Comparison of ENCODE assay signal across 8 cellular contexts in the genomic region with DNA sequence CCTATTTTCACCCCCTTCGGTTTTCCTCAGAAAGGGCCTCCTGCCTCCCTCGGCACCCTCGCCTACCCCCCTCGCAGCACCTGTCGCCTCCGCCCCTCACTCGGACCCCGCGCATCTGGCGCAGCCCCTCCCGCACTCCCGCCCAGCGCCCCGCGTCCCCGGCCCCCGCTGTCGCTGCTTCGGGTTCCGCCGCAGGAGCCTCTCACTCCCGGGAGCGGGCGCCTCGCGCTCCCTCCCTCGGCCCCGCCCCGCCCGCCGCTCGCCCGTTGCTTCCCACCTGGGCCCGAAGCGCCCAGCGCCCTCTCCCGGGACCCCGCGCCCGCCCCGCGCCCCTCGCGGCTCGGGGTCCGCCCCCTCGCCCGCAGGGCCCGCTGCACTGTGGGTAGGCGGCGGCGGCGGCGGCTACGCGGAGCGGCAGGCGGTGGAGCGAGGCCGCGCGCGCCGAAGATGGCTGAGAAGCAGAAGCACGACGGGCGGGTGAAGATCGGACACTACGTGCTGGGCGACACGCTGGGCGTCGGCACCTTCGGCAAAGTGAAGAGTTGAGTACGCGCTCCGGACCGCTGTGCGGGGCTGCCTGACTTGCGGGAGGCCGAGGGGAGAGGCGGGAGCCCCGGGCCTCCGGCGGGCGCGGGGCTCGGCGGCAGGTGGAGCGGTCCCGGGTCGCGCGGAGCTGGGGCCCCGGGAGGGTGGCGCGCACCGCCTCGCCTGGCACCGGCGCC. TPM values are rescaled to one million over a fixed set of nuclear protein-coding genes. Genes with fewer than 3 reads are reported as not detected.
DNase-seq lines count a peak whose midpoint lies in the region; ATAC-seq and TF ChIP-seq lines count a peak whose summit lies in the region.

Gene PRKAA2 (plus strand): TSS at position 374 of the 722 bp plus-strand sequence. CDS start 74 bp downstream, at position 448.

- no peak for TF ChIP-seq RAD21 in Ishikawa (IDR thresholded peaks at IDR 0.05; ENCODE audit: low read depth)

- no peaks in the 10 kb centered on the region for H3K36me3 Mint-ChIP-seq in effector memory CD8-positive, alpha-beta T cell (ENCODE audit: insufficient read depth)

- peak within 1 kb of the TSS in 1 of 2 donors; percentile 38 for H3K4me3 Mint-ChIP-seq in effector memory CD8-positive, alpha-beta T cell

- H3K27ac Mint-ChIP-seq in effector memory CD8-positive, alpha-beta T cell: no peak within 1 kb of the TSS

- no peak for TF ChIP-seq CTCF in omental fat pad (IDR thresholded peaks at IDR 0.05)

- DNase-seq in NCI-H524 (lab: John Stamatoyannopoulos, UW) (peak; percentile 14 to 69), NCI-H524 treated with DMSO at 0.1 percent for 48 hours (lab: John Stamatoyannopoulos, UW) (no peak), Right ventricle myocardium superior (peak; percentile 63), omental fat pad (ENCODE audit: low spot score) (no peak)
- peak; percentile 13 for DNase-seq in activated naive CD4-positive, alpha-beta T cell treated with anti-CD3 and anti-CD28 coated beads, Interleukin-2, amount 50 U/mL, for 16 hours
- no peak for DNase-seq in effector memory CD8-positive, alpha-beta T cell

- ATAC-seq in Right ventricle myocardium superior (ENCODE audit: poor library complexity): peak; percentile 86
- peak; percentile 74 for ATAC-seq in omental fat pad (ENCODE audit: low FRiP score)
- ATAC-seq in effector memory CD8-positive, alpha-beta T cell (replicated peaks): no peak
- ATAC-seq in HG03196 (IDR thresholded peaks at IDR 0.05; ENCODE audit: unreplicated experiment): no peak

- no peaks in the 10 kb centered on the region for H3K9me3 Mint-ChIP-seq in effector memory CD8-positive, alpha-beta T cell

- peaks cover 37 to 63% of the 10 kb centered on the region in 2 donors for H3K27me3 Mint-ChIP-seq in effector memory CD8-positive, alpha-beta T cell

- TF ChIP-seq EP300 in Ishikawa (IDR thresholded peaks at IDR 0.05; ENCODE audit: borderline replicate concordance): no peak

- intact Hi-C loops in Right ventricle myocardium superior (cut with DNase I): loop anchor here (10.0 kb wide), 1 partner anchor 60 kb away; no protein-coding TSS in a partner anchor

- H3K4me1 Mint-ChIP-seq in effector memory CD8-positive, alpha-beta T cell (ENCODE audit: low read depth in 2 of 2): no peaks in the 10 kb centered on the region

TF ChIP-seq in Ishikawa, 13 proteins besides CTCF, POLR2A, EP300 and RAD21:
- TF ChIP-seq YY1 (IDR thresholded peaks at IDR 0.05; ENCODE audit: low read depth) (peak; percentile 78; the same call in 1 of the 2 replicates), TEAD4 (IDR thresholded peaks at IDR 0.05) (no peak), ZBTB7A (IDR thresholded peaks at IDR 0.05; ENCODE audit: low read depth) (peak; percentile 84; the same call in 1 of the 2 replicates)
- TF ChIP-seq, protein P1, sequence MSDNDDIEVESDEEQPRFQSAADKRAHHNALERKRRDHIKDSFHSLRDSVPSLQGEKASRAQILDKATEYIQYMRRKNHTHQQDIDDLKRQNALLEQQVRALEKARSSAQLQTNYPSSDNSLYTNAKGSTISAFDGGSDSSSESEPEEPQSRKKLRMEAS (IDR thresholded peaks at IDR 0.05): peak; percentile 78
- TF ChIP-seq, protein P2, sequence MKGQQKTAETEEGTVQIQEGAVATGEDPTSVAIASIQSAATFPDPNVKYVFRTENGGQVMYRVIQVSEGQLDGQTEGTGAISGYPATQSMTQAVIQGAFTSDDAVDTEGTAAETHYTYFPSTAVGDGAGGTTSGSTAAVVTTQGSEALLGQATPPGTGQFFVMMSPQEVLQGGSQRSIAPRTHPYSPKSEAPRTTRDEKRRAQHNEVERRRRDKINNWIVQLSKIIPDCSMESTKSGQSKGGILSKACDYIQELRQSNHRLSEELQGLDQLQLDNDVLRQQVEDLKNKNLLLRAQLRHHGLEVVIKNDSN (IDR thresholded peaks at IDR 0.05): no peak
TF ChIP-seq in Ishikawa: peak in this region for 3.

RNA-seq across cellular contexts. Expression of gene PRKAA2, which starts in this region (rescaled TPM):
- total RNA-seq in Right ventricle myocardium superior (77.2 TPM), omental fat pad (1 to 10 TPM in 3 of 4 donors, under 1 TPM in 1; 0.96 to 3.0 (median 1.9) TPM)

Comparison
In these comparisons a context has a peak if more than half of its experiments do, and no peak if none do; other contexts are left out.
1. RNA of gene PRKAA2 (total RNA-seq): 77.2 TPM in Right ventricle myocardium superior (single experiment); 0.96 to 3.0 TPM in omental fat pad; every median in the first group is over 10 times any median in the second.
2. DNase-seq: peak in NCI-H524 (2 of 2), activated naive CD4-positive, alpha-beta T cell treated with anti-CD3 and anti-CD28 coated beads, Interleukin-2, amount 50 U/mL, for 16 hours (single experiment) and Right ventricle myocardium superior (single experiment); none in NCI-H524 treated with DMSO at 0.1 percent for 48 hours (single experiment), omental fat pad (single experiment) and effector memory CD8-positive, alpha-beta T cell (0 of 3).
3. ATAC-seq: peak in Right ventricle myocardium superior (single experiment) and omental fat pad (single experiment); none in effector memory CD8-positive, alpha-beta T cell (single experiment) and HG03196 (single experiment).